In the genomic region with DNA sequence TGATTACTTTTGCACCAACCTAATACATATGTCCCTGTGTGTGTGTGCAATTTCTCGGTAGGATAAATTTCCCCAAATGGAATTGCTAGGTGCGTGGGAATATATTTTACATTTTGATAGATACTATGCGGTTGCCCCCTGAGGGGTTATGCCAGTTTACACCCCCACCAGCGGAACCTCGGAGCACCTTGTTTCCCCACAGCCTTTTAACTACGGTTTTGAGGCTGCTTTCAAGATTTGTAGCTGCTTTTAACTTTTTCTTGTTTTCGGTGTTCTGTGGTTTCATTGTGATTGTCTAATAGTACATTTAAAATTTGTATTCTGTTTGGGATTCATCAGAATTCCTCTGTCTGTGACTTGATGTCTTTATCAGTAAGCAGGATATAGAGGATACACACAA, we compare ENCODE assay signal across 13 cellular contexts. TPM values are rescaled to one million over a fixed set of nuclear protein-coding genes. Genes with fewer than 3 reads are reported as not detected.
DNase-seq lines count a peak whose midpoint lies in the region; ATAC-seq and TF ChIP-seq lines count a peak whose summit lies in the region.
"Had no signal": no experiment of that assay in that cellular context is flagged by ENCODE, and none has a peak within 500 bp of the region (broad histone marks: within the 10 kb centered on the region; RNA-seq: fewer than 3 reads in every experiment).

No MANE protein-coding gene starts in this region.

- no peak overlapping the region for H3K27ac ChIP-seq in DND-41 (ENCODE audit: low read length)
- H3K27ac ChIP-seq: BLaER1 treated with 17β-estradiol and CSF1 and Interleukin-3, amounts not matched to agents 10 nM and 100 nM had no signal

- H3K9me3 Mint-ChIP-seq in activated naive CD8-positive, alpha-beta T cell (ENCODE audit: low read depth): no peaks in the 10 kb centered on the region
- no peaks in the 10 kb centered on the region for H3K9me3 Mint-ChIP-seq in activated naive CD8-positive, alpha-beta T cell treated with anti-CD3 and anti-CD28 coated beads for 36 hours
- H3K9me3 Mint-ChIP-seq in stimulated activated effector memory CD8-positive, alpha-beta T cell treated with anti-CD3 and anti-CD28 coated beads, Interleukin-12 subunit alpha, Interleukin-12 subunit beta, amount 100 ng/mL, for 72 hours: no peaks in the 10 kb centered on the region
- H3K9me3 Mint-ChIP-seq: H9 had no signal

- H3K27ac Mint-ChIP-seq in activated naive CD8-positive, alpha-beta T cell: no peak overlapping the region
- H3K27ac Mint-ChIP-seq in activated naive CD8-positive, alpha-beta T cell treated with anti-CD3 and anti-CD28 coated beads for 36 hours: no peak overlapping the region
- peak overlapping the region; percentile 32 for H3K27ac Mint-ChIP-seq in stimulated activated effector memory CD8-positive, alpha-beta T cell treated with anti-CD3 and anti-CD28 coated beads, Interleukin-12 subunit alpha, Interleukin-12 subunit beta, amount 100 ng/mL, for 72 hours

- H3K36me3 Mint-ChIP-seq in activated naive CD8-positive, alpha-beta T cell: peaks cover 6% of the 10 kb centered on the region
- no peaks in the 10 kb centered on the region for H3K36me3 Mint-ChIP-seq in activated naive CD8-positive, alpha-beta T cell treated with anti-CD3 and anti-CD28 coated beads for 36 hours
- no peaks in the 10 kb centered on the region for H3K36me3 Mint-ChIP-seq in stimulated activated effector memory CD8-positive, alpha-beta T cell treated with anti-CD3 and anti-CD28 coated beads, Interleukin-12 subunit alpha, Interleukin-12 subunit beta, amount 100 ng/mL, for 72 hours
- H3K36me3 Mint-ChIP-seq: CD4-positive, CD25-positive, alpha-beta regulatory T cell had no signal

- no peaks in the 10 kb centered on the region for H3K9me3 ChIP-seq in DND-41 (ENCODE audit: insufficient read depth, low read length, severe bottlenecking)
- H3K9me3 ChIP-seq: BLaER1 treated with 17β-estradiol and CSF1 and Interleukin-3, amounts not matched to agents 10 nM and 100 nM had no signal

- TF ChIP-seq CTCF in DND-41 (IDR thresholded peaks at IDR 0.05; ENCODE audit: borderline replicate concordance, extremely low read depth, low read length, poor library complexity, severe bottlenecking): no peak

- no peak overlapping the region for H3K9ac ChIP-seq in DND-41 (ENCODE audit: low read depth, low read length)
- H3K9ac ChIP-seq: BLaER1 treated with 17β-estradiol and CSF1 and Interleukin-3, amounts not matched to agents 10 nM and 100 nM had no signal

- H3K36me3 ChIP-seq in DND-41 (ENCODE audit: insufficient read depth, low read length): no peaks in the 10 kb centered on the region

- H2AFZ ChIP-seq in DND-41 (ENCODE audit: low read depth, low read length): no peak overlapping the region

- H3K4me1 ChIP-seq in DND-41 (ENCODE audit: insufficient read depth, low read length): no peaks in the 10 kb centered on the region

- no peaks in the 10 kb centered on the region for H3K79me2 ChIP-seq in DND-41 (ENCODE audit: insufficient read depth, low read length)

- ATAC-seq in DND-41 (ENCODE audit: insufficient read depth, low read depth): peak; percentile 53; the same call in 1 of the 3 replicates
- ATAC-seq in stimulated activated effector memory CD8-positive, alpha-beta T cell treated with anti-CD3 and anti-CD28 coated beads, Interleukin-12 subunit alpha, Interleukin-12 subunit beta, amount 100 ng/mL, for 72 hours: no peak

- H3K4me3 ChIP-seq in DND-41 (ENCODE audit: low read depth in 1 of 2, low read length in 2 of 2): no peak overlapping the region
- H3K4me3 ChIP-seq: BLaER1 treated with 17β-estradiol and CSF1 and Interleukin-3, amounts not matched to agents 10 nM and 100 nM had no signal

- peaks cover 18% of the 10 kb centered on the region for H3K27me3 Mint-ChIP-seq in activated naive CD8-positive, alpha-beta T cell
- H3K27me3 Mint-ChIP-seq in activated naive CD8-positive, alpha-beta T cell treated with anti-CD3 and anti-CD28 coated beads for 36 hours: peaks cover 59% of the 10 kb centered on the region

- H3K27me3 ChIP-seq in DND-41 (ENCODE audit: insufficient read depth, low read length, poor library complexity): peaks cover 12% of the 10 kb centered on the region
- H3K27me3 ChIP-seq: BLaER1 treated with 17β-estradiol and CSF1 and Interleukin-3, amounts not matched to agents 10 nM and 100 nM had no signal

- no peaks in the 10 kb centered on the region for H4K20me1 ChIP-seq in DND-41 (ENCODE audit: insufficient read depth, low read length)
- H4K20me1 ChIP-seq: BLaER1 treated with 17β-estradiol and CSF1 and Interleukin-3, amounts not matched to agents 10 nM and 100 nM had no signal

- peak overlapping the region; percentile 31 for H3K4me3 Mint-ChIP-seq in activated naive CD8-positive, alpha-beta T cell
- no peak overlapping the region for H3K4me3 Mint-ChIP-seq in activated naive CD8-positive, alpha-beta T cell treated with anti-CD3 and anti-CD28 coated beads for 36 hours
- no peak overlapping the region for H3K4me3 Mint-ChIP-seq in stimulated activated effector memory CD8-positive, alpha-beta T cell treated with anti-CD3 and anti-CD28 coated beads, Interleukin-12 subunit alpha, Interleukin-12 subunit beta, amount 100 ng/mL, for 72 hours
- H3K4me3 Mint-ChIP-seq: H9 had no signal

- H3K4me1 Mint-ChIP-seq in activated naive CD8-positive, alpha-beta T cell (ENCODE audit: low read depth): peaks cover 21% of the 10 kb centered on the region
- H3K4me1 Mint-ChIP-seq in activated naive CD8-positive, alpha-beta T cell treated with anti-CD3 and anti-CD28 coated beads for 36 hours: peaks cover 22% of the 10 kb centered on the region
- H3K4me1 Mint-ChIP-seq in stimulated activated effector memory CD8-positive, alpha-beta T cell treated with anti-CD3 and anti-CD28 coated beads, Interleukin-12 subunit alpha, Interleukin-12 subunit beta, amount 100 ng/mL, for 72 hours: no peaks in the 10 kb centered on the region

- no peak for DNase-seq in activated naive CD8-positive, alpha-beta T cell treated with anti-CD3 and anti-CD28 coated beads for 36 hours
- DNase-seq in DND-41: no peak
- DNase-seq in mesenteric fat pad (ENCODE audit: low spot score): peak; percentile 16
- no peak for DNase-seq in stimulated activated effector memory CD8-positive, alpha-beta T cell treated with anti-CD3 and anti-CD28 coated beads, Interleukin-12 subunit alpha, Interleukin-12 subunit beta, amount 100 ng/mL, for 72 hours (ENCODE audit: low spot score in 2 of 2)
- no peak for DNase-seq in DMS153 treated with DMSO at 0.1 percent for 48 hours (lab: John Stamatoyannopoulos, UW; ENCODE audit: unreplicated experiment)
- DNase-seq in UCSD-AML1 (lab: John Stamatoyannopoulos, UW; ENCODE audit: unreplicated experiment): no peak
- DNase-seq: ACHN, GF-D8, GOT3, H9 had no signal

- no peak overlapping the region for H3K4me2 ChIP-seq in DND-41 (ENCODE audit: insufficient read depth, low read length)
- H3K4me2 ChIP-seq: BLaER1 treated with 17β-estradiol and CSF1 and Interleukin-3, amounts not matched to agents 10 nM and 100 nM had no signal

RNA-seq across cellular contexts. Expression of a gene that starts 22.0 kb away (rescaled TPM):
- 1 to 10 TPM; 1.5 to 2.8 TPM for total RNA-seq in activated naive CD8-positive, alpha-beta T cell treated with anti-CD3 and anti-CD28 coated beads for 36 hours
- 9.1 TPM for total RNA-seq in mesenteric fat pad
